ENCODE assay signal across 1 cellular context in the genomic region with DNA sequence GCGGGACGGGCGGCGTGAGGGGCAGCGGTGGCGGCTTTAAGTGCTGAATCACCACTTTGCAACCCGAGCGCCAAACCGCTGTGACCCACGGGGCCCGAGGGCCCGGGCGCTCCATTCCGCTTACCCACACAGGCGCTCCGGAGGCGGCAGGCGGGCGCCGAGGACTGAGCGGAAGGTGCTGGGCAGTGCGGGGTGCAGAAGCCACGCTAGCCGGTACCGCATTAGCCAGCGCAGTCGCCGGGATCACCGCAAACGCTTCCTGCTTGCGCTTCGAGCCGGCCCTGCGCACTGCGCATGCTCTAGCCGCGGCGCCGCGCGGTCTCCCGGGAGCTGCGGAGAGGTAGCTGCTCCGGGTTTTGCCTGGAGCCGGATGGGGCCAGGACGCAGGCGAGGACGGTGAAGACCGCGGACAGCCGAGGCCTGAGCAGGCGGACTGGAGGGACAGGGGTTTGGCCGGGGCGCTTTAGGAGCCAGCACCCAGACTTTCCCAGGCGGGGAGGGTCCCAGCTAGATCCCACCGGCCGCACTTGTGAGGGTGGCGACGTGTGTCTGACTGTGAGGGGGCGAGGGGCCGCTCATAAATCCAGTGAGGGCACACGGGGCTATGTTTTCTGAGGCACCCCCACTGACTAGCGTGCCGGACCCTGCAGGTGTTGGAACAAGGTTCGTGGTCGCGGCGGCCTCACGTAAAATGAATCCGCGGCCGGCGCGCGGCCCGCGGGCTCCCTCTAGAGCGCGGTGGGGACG.
TF ChIP-seq lines count a peak whose summit lies in the region.

Gene IDE (minus strand): TSS at position 296 of the 747 bp plus-strand sequence. CDS start 74 bp downstream, at position 222.

TF ChIP-seq in K562, 482 proteins besides CTCF, POLR2A, EP300 and RAD21 (continued from another document):
- TF ChIP-seq, protein P1, sequence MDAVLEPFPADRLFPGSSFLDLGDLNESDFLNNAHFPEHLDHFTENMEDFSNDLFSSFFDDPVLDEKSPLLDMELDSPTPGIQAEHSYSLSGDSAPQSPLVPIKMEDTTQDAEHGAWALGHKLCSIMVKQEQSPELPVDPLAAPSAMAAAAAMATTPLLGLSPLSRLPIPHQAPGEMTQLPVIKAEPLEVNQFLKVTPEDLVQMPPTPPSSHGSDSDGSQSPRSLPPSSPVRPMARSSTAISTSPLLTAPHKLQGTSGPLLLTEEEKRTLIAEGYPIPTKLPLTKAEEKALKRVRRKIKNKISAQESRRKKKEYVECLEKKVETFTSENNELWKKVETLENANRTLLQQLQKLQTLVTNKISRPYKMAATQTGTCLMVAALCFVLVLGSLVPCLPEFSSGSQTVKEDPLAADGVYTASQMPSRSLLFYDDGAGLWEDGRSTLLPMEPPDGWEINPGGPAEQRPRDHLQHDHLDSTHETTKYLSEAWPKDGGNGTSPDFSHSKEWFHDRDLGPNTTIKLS (IDR thresholded peaks at IDR 0.05; ENCODE audit: borderline replicate concordance, low read depth) = no peak; the same call in 1 of the 2 replicates
